In the genomic region with DNA sequence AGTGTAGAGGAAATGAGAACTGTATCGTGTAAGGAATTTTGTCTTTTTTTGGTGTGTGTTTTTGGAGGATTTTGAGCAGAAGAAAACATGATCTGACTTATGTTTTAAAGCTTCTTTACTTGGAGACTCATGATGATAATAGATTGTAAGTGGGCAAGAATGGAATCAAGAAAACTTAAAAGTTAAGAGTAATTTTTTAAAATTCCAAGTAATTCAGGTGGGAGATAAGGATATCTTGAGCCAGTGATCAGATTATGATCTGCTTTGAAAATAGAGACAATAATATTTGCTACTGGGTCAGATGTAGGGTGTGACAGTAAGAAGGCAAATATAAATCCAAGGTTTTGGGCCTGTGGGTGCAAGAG, we compare ENCODE assay signal across 1 cellular context.
TF ChIP-seq lines count a peak whose summit lies in the region.

No MANE protein-coding gene starts in this region.

TF ChIP-seq in A549, 52 proteins besides CTCF, POLR2A, EP300 and RAD21 (continued from another document):
- TF ChIP-seq RARB (CRISPR knock-in tag; IDR thresholded peaks at IDR 0.05) (no peak), HEYL (CRISPR knock-in tag; IDR thresholded peaks at IDR 0.05) (no peak), MAFK (IDR thresholded peaks at IDR 0.05; ENCODE audit: partially characterized antibody) (no peak), HOXB13 (CRISPR knock-in tag; IDR thresholded peaks at IDR 0.05; ENCODE audit: low read depth) (no peak), CHD2 (IDR thresholded peaks at IDR 0.05; ENCODE audit: low read length, partially characterized antibody) (no peak)
